1 cellular context compared by ENCODE assay signal in the genomic region with DNA sequence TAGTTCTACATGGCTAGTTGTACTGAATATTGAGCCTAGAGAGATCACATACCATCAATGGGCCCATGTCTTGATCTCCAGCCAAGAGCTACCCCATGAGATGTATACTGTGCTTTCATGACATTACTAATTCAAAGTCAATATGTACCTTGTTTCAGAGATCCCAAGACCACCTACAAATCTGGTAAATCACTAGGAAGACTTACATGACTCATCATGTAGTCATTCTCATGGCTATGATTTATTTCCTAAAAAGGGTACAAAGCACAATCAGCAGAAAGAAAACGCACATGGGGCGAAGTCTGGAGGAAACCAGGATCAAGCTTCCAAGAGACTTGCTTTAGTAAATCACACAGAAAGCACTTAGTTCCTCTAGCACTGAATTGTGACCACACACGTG.
TF ChIP-seq lines count a peak whose summit lies in the region.

No MANE protein-coding gene starts in this region.

TF ChIP-seq in IMR-90, 13 proteins besides CTCF, POLR2A, EP300 and RAD21:
- no peak for TF ChIP-seq CHD1 (IDR thresholded peaks at IDR 0.05; ENCODE audit: low read depth, low read length)
- TF ChIP-seq, protein P1, sequence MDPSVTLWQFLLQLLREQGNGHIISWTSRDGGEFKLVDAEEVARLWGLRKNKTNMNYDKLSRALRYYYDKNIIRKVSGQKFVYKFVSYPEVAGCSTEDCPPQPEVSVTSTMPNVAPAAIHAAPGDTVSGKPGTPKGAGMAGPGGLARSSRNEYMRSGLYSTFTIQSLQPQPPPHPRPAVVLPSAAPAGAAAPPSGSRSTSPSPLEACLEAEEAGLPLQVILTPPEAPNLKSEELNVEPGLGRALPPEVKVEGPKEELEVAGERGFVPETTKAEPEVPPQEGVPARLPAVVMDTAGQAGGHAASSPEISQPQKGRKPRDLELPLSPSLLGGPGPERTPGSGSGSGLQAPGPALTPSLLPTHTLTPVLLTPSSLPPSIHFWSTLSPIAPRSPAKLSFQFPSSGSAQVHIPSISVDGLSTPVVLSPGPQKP (IDR thresholded peaks at IDR 0.05; ENCODE audit: borderline replicate concordance, low read depth, low read length) = no peak
- TF ChIP-seq MAFK (IDR thresholded peaks at IDR 0.05; ENCODE audit: low read depth, low read length) = no peak
- no peak for TF ChIP-seq SMC3 (IDR thresholded peaks at IDR 0.05; ENCODE audit: low read depth, low read length)
- no peak for TF ChIP-seq RCOR1 (IDR thresholded peaks at IDR 0.05; ENCODE audit: insufficient replicate concordance, low read length)
- no peak for TF ChIP-seq MAZ (IDR thresholded peaks at IDR 0.05; ENCODE audit: borderline replicate concordance, low read depth, low read length)
- no peak for TF ChIP-seq BHLHE40 (IDR thresholded peaks at IDR 0.05; ENCODE audit: low read depth, low read length)
- no peak for TF ChIP-seq FOS (IDR thresholded peaks at IDR 0.05; ENCODE audit: low read depth, low read length)
- no peak for TF ChIP-seq CEBPB (IDR thresholded peaks at IDR 0.05; ENCODE audit: low read depth, low read length)
- TF ChIP-seq RFX5 (IDR thresholded peaks at IDR 0.05; ENCODE audit: low read depth, low read length) = no peak
- no peak for TF ChIP-seq MXI1 (IDR thresholded peaks at IDR 0.05; ENCODE audit: borderline replicate concordance, low read depth, low read length)
- TF ChIP-seq, protein P2, sequence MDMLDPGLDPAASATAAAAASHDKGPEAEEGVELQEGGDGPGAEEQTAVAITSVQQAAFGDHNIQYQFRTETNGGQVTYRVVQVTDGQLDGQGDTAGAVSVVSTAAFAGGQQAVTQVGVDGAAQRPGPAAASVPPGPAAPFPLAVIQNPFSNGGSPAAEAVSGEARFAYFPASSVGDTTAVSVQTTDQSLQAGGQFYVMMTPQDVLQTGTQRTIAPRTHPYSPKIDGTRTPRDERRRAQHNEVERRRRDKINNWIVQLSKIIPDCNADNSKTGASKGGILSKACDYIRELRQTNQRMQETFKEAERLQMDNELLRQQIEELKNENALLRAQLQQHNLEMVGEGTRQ (IDR thresholded peaks at IDR 0.05; ENCODE audit: low read depth, low read length) = no peak
- no peak for TF ChIP-seq NFE2L2 (IDR thresholded peaks at IDR 0.05; ENCODE audit: low read depth, low read length)
